8 cellular contexts compared by ENCODE assay signal in the genomic region with DNA sequence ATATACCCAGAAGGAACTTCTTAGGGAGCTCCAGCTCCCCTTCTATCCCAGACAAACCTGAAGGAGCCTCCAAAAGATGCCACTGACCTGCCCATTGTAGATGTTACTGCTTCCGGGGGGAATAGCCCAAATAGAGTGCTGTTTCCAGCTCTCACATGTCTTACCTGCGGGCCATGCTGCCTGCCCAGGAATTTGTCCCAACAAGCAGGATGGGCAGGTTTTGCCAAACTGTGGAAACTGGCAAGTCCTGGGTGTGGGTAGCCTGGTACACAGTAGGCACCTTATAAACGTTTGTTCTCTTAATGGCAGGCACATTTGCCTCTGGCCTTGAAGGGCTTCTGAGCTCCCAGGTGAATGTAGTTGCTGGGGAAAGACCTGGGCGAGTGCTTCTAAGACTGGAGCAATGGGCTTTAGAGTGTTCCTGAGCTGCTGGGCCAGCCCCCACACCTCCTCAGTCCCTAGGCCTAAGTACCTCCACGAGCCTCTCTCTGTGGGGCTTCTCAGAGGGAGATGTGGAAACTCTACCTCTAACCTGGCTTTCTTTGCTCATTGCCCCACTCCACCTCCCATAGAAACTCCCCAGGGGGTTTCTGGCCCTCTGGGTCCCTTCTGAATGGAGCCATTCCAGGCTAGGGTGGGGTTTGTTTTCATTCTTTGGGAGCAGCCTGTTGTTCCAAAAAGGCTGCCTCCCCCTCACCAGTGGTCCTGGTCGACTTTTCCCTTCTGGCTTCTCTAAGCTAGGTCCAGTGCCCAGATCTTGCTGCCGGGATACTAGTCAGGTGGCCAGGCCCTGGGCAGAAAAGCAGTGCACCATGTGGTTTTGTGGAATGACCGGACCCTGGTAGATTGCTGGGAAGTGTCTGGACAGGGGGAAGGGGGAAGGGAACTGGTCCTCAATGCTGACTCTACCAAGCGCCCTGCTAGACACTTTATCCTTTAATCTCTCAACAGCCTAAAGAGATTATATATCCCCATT. TPM values are rescaled to one million over a fixed set of nuclear protein-coding genes. Genes with fewer than 3 reads are reported as not detected.
DNase-seq lines count a peak whose midpoint lies in the region; ATAC-seq and TF ChIP-seq lines count a peak whose summit lies in the region.

No MANE protein-coding gene starts in this region.

- intact Hi-C loops in Calu3 (cut with micrococcal nuclease; ENCODE audit: unreplicated experiment): no loop called here

- H4K20me1 ChIP-seq in SK-N-SH (ENCODE audit: insufficient read depth): peaks cover 4% of the 10 kb centered on the region; the same call in 1 of the 2 replicates

- no peak for TF ChIP-seq RAD21 in SK-N-SH (IDR thresholded peaks at IDR 0.05; ENCODE audit: low read length)

- H3K79me2 ChIP-seq in SK-N-SH (ENCODE audit: insufficient read depth): peaks cover 89% of the 10 kb centered on the region

- H3K4me1 Mint-ChIP-seq in neural crest cell (peaks cover 29% of the 10 kb centered on the region), Calu3 (ENCODE audit: low read depth, unreplicated experiment) (peaks cover 23% of the 10 kb centered on the region)

- TF ChIP-seq CTCF in SK-N-SH (IDR thresholded peaks at IDR 0.05): no peak
- no peak for TF ChIP-seq CTCF in neural crest cell (conservative IDR thresholded peaks at IDR 0.05)
- TF ChIP-seq CTCF in upper lobe of left lung (IDR thresholded peaks at IDR 0.05): no peak
- TF ChIP-seq CTCF in Calu3 (IDR thresholded peaks at IDR 0.05; ENCODE audit: unreplicated experiment): no peak

- peak overlapping the region; percentile 86 for H3K4me3 Mint-ChIP-seq in neural crest cell
- no peak overlapping the region for H3K4me3 Mint-ChIP-seq in Calu3 (ENCODE audit: low read depth, unreplicated experiment)

- no TSS peak for BruUV-seq in Calu3 (replicated peaks; lab: Mats Ljungman, UMichigan)

- H3K27ac Mint-ChIP-seq in neural crest cell (ENCODE audit: unreplicated experiment): no peak overlapping the region
- H3K27ac Mint-ChIP-seq in Calu3 (ENCODE audit: unreplicated experiment): no peak overlapping the region

- DNase-seq in SK-N-SH: no peak
- DNase-seq in neural crest cell (ENCODE audit: low read depth, low spot score): no peak
- peak in 1 of 2 donors; percentile 74 for DNase-seq in upper lobe of left lung
- DNase-seq in Calu3: no peak
- no peak for DNase-seq in dedifferentiated amniotic fluid mesenchymal stem cell (ENCODE audit: extremely low spot score)

- H3K9ac ChIP-seq in SK-N-SH: peak overlapping the region; percentile 72

- H3K9me2 ChIP-seq in SK-N-SH: no peaks in the 10 kb centered on the region

- H3K4me1 ChIP-seq in SK-N-SH (ENCODE audit: control insufficient read depth in 1 of 2, insufficient read depth in 2 of 2, low read depth in 1 of 2, low read length in 1 of 2): peaks cover 8 to 57% of the 10 kb centered on the region in 2 experiments
- peaks cover 39 to 67% (median 48%) of the 10 kb centered on the region in 4 donors for H3K4me1 ChIP-seq in upper lobe of left lung

- no peak overlapping the region for H2AFZ ChIP-seq in SK-N-SH (ENCODE audit: low read depth)

- H3K27ac ChIP-seq in SK-N-SH (ENCODE audit: low read depth in 2 of 2, low read length in 1 of 2): peak overlapping the region; percentile 61 to 88; a peak in 3 of 4 replicates
- peak overlapping the region; percentile 32 to 76 (median 75) for H3K27ac ChIP-seq in upper lobe of left lung

- no peak for TF ChIP-seq POLR2A in upper lobe of left lung (IDR thresholded peaks at IDR 0.05)

- H3K9me3 Mint-ChIP-seq in neural crest cell (no peaks in the 10 kb centered on the region), Calu3 (ENCODE audit: low read depth, unreplicated experiment) (no peaks in the 10 kb centered on the region)

- 38% methylated on average over 4 of the region's 9 CpGs for WGBS in SK-N-SH (ENCODE audit: low lambda C conversion rate)
- 57 to 59% methylated on average over 7 to 9 of the region's 9 CpGs for WGBS in upper lobe of left lung, 2 donors

- H3K4me3 ChIP-seq in SK-N-SH (ENCODE audit: low read depth in 2 of 2, low read length in 1 of 2): peak overlapping the region; percentile 73 to 80
- H3K4me3 ChIP-seq in upper lobe of left lung: peak overlapping the region in 3 of 4 donors; percentile 38 to 56 (median 53)

- CTCF ChIA-PET in SK-N-SH (lab: Yijun Ruan, JAX): interaction anchor here (1.4 to 8.1 kb wide), 5 partner anchors 7 to 142 kb away, joined by 3 to 85 read pairs (median 8); partner anchors contain the start of genes LIMK2 and SELENOM
- CTCF ChIA-PET in Calu3 (lab: Charles Lee): no interaction called here

- H3K27me3 Mint-ChIP-seq in neural crest cell (ENCODE audit: low read depth) (no peaks in the 10 kb centered on the region), Calu3 (ENCODE audit: unreplicated experiment) (no peaks in the 10 kb centered on the region)

- H3K36me3 Mint-ChIP-seq in neural crest cell (ENCODE audit: low read depth) (no peaks in the 10 kb centered on the region), Calu3 (ENCODE audit: insufficient read depth, unreplicated experiment) (peaks cover 9% of the 10 kb centered on the region)

- no peak for TF ChIP-seq EP300 in SK-N-SH (IDR thresholded peaks at IDR 0.05; ENCODE audit: borderline replicate concordance in 1 of 2, low read depth in 1 of 2, low read length in 1 of 2)
- TF ChIP-seq EP300 in upper lobe of left lung (IDR thresholded peaks at IDR 0.05): no peak

- POLR2A ChIA-PET in SK-N-SH (lab: Yijun Ruan, JAX): interaction anchor here (0.6 to 1.3 kb wide), 4 partner anchors 13 to 98 kb away, joined by 3 read pairs; partner anchors contain the start of gene PIK3IP1

- H3K9me3 ChIP-seq in SK-N-SH (no peaks in the 10 kb centered on the region), upper lobe of left lung (no peaks in the 10 kb centered on the region)

- no peak for ATAC-seq in SK-N-SH treated with all-trans-retinoic acid at 6 μM for 48 hours
- peak; percentile 53 for ATAC-seq in esophagus mucosa
- ATAC-seq in upper lobe of left lung (ENCODE audit: low FRiP score in 2 of 2): peak in 1 of 2 donors; percentile 16
- ATAC-seq in GM21576 (IDR thresholded peaks at IDR 0.05; ENCODE audit: unreplicated experiment): no peak

- H3K27me3 ChIP-seq in SK-N-SH (ENCODE audit: insufficient read depth): no peaks in the 10 kb centered on the region
- H3K27me3 ChIP-seq in upper lobe of left lung: no peaks in the 10 kb centered on the region

- H3K4me2 ChIP-seq in SK-N-SH: peak overlapping the region; percentile 95

- peaks cover 2 to 3% of the 10 kb centered on the region in 2 experiments for H3K36me3 ChIP-seq in SK-N-SH (replicated peaks in 1 of 2; ENCODE audit: control insufficient read depth in 1 of 2, insufficient read depth in 2 of 2, low read length in 1 of 2)
- H3K36me3 ChIP-seq in upper lobe of left lung: peaks cover 0 to under 1% (median 0%) of the 10 kb centered on the region in 4 donors

- peaks cover 18% of the 10 kb centered on the region for H3F3A ChIP-seq in SK-N-SH (replicated peaks; ENCODE audit: insufficient read depth)

TF ChIP-seq in SK-N-SH, 30 proteins besides CTCF, POLR2A, EP300 and RAD21:
- TF ChIP-seq MAX (IDR thresholded peaks at IDR 0.05; ENCODE audit: low read depth) (no peak), NRF1 (IDR thresholded peaks at IDR 0.05; ENCODE audit: low read depth, low read length) (no peak)
- TF ChIP-seq, protein P1, sequence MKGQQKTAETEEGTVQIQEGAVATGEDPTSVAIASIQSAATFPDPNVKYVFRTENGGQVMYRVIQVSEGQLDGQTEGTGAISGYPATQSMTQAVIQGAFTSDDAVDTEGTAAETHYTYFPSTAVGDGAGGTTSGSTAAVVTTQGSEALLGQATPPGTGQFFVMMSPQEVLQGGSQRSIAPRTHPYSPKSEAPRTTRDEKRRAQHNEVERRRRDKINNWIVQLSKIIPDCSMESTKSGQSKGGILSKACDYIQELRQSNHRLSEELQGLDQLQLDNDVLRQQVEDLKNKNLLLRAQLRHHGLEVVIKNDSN (IDR thresholded peaks at IDR 0.05; ENCODE audit: borderline replicate concordance, low read depth): peak; percentile 8; the same call in 1 of the 2 replicates

TF ChIP-seq in SK-N-SH treated with all-trans-retinoic acid at 6 μM for 48 hours, 23 proteins besides CTCF, POLR2A, EP300 and RAD21 (continues in another document):
- TF ChIP-seq, protein P2, sequence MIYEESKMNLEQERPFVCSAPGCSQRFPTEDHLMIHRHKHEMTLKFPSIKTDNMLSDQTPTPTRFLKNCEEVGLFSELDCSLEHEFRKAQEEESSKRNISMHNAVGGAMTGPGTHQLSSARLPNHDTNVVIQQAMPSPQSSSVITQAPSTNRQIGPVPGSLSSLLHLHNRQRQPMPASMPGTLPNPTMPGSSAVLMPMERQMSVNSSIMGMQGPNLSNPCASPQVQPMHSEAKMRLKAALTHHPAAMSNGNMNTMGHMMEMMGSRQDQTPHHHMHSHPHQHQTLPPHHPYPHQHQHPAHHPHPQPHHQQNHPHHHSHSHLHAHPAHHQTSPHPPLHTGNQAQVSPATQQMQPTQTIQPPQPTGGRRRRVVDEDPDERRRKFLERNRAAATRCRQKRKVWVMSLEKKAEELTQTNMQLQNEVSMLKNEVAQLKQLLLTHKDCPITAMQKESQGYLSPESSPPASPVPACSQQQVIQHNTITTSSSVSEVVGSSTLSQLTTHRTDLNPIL (CRISPR knock-in tag; IDR thresholded peaks at IDR 0.05; ENCODE audit: low read depth): no peak
- TF ChIP-seq ZNF70 (CRISPR knock-in tag; IDR thresholded peaks at IDR 0.05): no peak
- no peak for TF ChIP-seq ZNF565 (CRISPR knock-in tag; conservative IDR thresholded peaks at IDR 0.05; ENCODE audit: low read depth)

RNA-seq across cellular contexts. Expression of gene LIMK2, which starts 37.2 kb away (rescaled TPM):
- polyA plus RNA-seq in SK-N-SH (2012; rRNA removed): 9.8 and 10.7 TPM in 2 replicates
- 8.0 and 8.6 TPM in 2 replicates for polyA plus RNA-seq in SK-N-SH (2012; cell fraction: cytosol; rRNA removed)
- polyA plus RNA-seq in SK-N-SH (2012; cell fraction: nucleus; rRNA removed): 41.7 and 60.0 TPM in 2 replicates
- 88.0 TPM for total RNA-seq in esophagus mucosa
- 31.3 and 35.1 TPM in 2 replicates for total RNA-seq in neural crest cell
- total RNA-seq in upper lobe of left lung: 100 to 1,000 TPM in 2 of 6 donors, 10 to 100 TPM in 4; 44.5 to 141 (median 75.8) TPM
- 59.9 and 60.7 TPM in 2 replicates for total RNA-seq in Calu3 (2022)

RNA-seq across cellular contexts. Expression of gene PIK3IP1, which starts 43.0 kb away (rescaled TPM):
- polyA plus RNA-seq in SK-N-SH (2012; rRNA removed): 8.6 and 11.3 TPM in 2 replicates
- 6.6 and 8.7 TPM in 2 replicates for polyA plus RNA-seq in SK-N-SH (2012; cell fraction: cytosol; rRNA removed)
- polyA plus RNA-seq in SK-N-SH (2012; cell fraction: nucleus; rRNA removed): 9.5 and 13.2 TPM in 2 replicates
- 5.8 TPM for total RNA-seq in esophagus mucosa
- total RNA-seq in neural crest cell: 1.8 and 2.3 TPM in 2 replicates
- 10 to 100 TPM; 38.9 to 97.1 (median 65.8) TPM for total RNA-seq in upper lobe of left lung
- total RNA-seq in Calu3 (2022): 6.2 and 7.5 TPM in 2 replicates
